In genomic region chr16:84596161-84596560, GRCh38 we compare ENCODE assay signal across 18 cellular contexts. TPM values are rescaled to one million over a fixed set of nuclear protein-coding genes. Genes with fewer than 3 reads are reported as not detected.
DNase-seq lines count a peak whose midpoint lies in the region; ATAC-seq, FAIRE-seq and TF ChIP-seq lines count a peak whose summit lies in the region.
"Had no signal": no experiment of that assay in that cellular context is flagged by ENCODE, and none has a peak within 500 bp of the region (broad histone marks: within the 10 kb centered on the region; RNA-seq: fewer than 3 reads in every experiment).

No MANE protein-coding gene starts in this region.

- H3K9me1 ChIP-seq in IMR-90 (ENCODE audit: insufficient read depth, low read length) = peaks cover 56% of the 10 kb centered on the region

- no peak overlapping the region for H4K91ac ChIP-seq in IMR-90 (ENCODE audit: insufficient read depth, low read depth, low read length)

- no peak overlapping the region for H3K56ac ChIP-seq in IMR-90 (ENCODE audit: extremely low read depth, insufficient read depth, low read length)

- no peak for TF ChIP-seq CTCF in IMR-90 (conservative IDR thresholded peaks at IDR 0.05; ENCODE audit: low read depth, low read length)
- no peak for TF ChIP-seq CTCF in neutrophil (IDR thresholded peaks at IDR 0.05)

- no peak overlapping the region for H2AK5ac ChIP-seq in IMR-90 (ENCODE audit: low read depth, low read length)

- peaks cover 38% of the 10 kb centered on the region for H3K4me1 ChIP-seq in IMR-90 (ENCODE audit: control insufficient read depth, insufficient read depth, low read length)
- peaks cover 84 to 92% of the 10 kb centered on the region in 2 experiments for H3K4me1 ChIP-seq in neutrophil (ENCODE audit: control insufficient read depth in 1 of 2, insufficient read depth in 1 of 2, low read depth in 1 of 2, low read length in 1 of 2)

- H3K23ac ChIP-seq in IMR-90 (ENCODE audit: low read depth, low read length) = no peak overlapping the region

- no peak for TF ChIP-seq POLR2A in IMR-90 (IDR thresholded peaks at IDR 0.05; ENCODE audit: low read depth, low read length)
- no peak for TF ChIP-seq POLR2A in GM12891 (IDR thresholded peaks at IDR 0.05; ENCODE audit: low read depth, low read length)

- no peaks in the 10 kb centered on the region for H3K9me3 ChIP-seq in IMR-90 (ENCODE audit: control insufficient read depth, insufficient read depth, low read length)
- H3K9me3 ChIP-seq in neutrophil = no peaks in the 10 kb centered on the region
- H3K9me3 ChIP-seq: upper lobe of left lung had no signal

- H3K14ac ChIP-seq in IMR-90 (replicated peaks; ENCODE audit: low read depth, low read length) = no peak overlapping the region

- H4K20me1 ChIP-seq in IMR-90 (ENCODE audit: insufficient read depth, low read length) = peaks cover 92% of the 10 kb centered on the region

- CTCF ChIA-PET in activated CD4-positive, alpha-beta T cell treated with anti-CD3 and anti-CD28 coated beads, Interleukin-2, amount 10 ng/mL, durations not matched to agents 7 days and 5 days (lab: Charles Lee) = interaction anchor here (1.0 kb wide), 1 partner anchor 12 kb away, joined by 3 read pairs; no protein-coding TSS in a partner anchor
- CTCF ChIA-PET in IMR-90 (lab: Yijun Ruan, JAX) = no interaction called here

- intact Hi-C loops in IMR-90 (cut with micrococcal nuclease) = loop anchor here (5.0 kb wide), 1 partner anchor 64 kb away; no protein-coding TSS in a partner anchor

- no peaks in the 10 kb centered on the region for H3K9me3 Mint-ChIP-seq in activated CD4-positive, alpha-beta T cell treated with anti-CD3 and anti-CD28 coated beads, Interleukin-2, amount 10 ng/mL, durations not matched to agents 7 days and 5 days
- no peaks in the 10 kb centered on the region for H3K9me3 Mint-ChIP-seq in activated T-helper 17 cell treated with anti-CD3 and anti-CD28 coated beads, Interleukin-2, amount 50 U/mL, for 72 hours

- H3K9ac ChIP-seq in IMR-90 (ENCODE audit: low read depth, low read length) = no peak overlapping the region
- H3K9ac ChIP-seq: parathyroid adenoma had no signal

- H2BK20ac ChIP-seq in IMR-90 (ENCODE audit: low read depth, low read length) = no peak overlapping the region

- no peak overlapping the region for H3K27ac ChIP-seq in IMR-90 (ENCODE audit: insufficient read depth, low read length)
- H3K27ac ChIP-seq in neutrophil = peak overlapping the region; percentile 93
- H3K27ac ChIP-seq: parathyroid adenoma had no signal

- peak overlapping the region; percentile 86 for H3K27ac Mint-ChIP-seq in activated CD4-positive, alpha-beta T cell treated with anti-CD3 and anti-CD28 coated beads, Interleukin-2, amount 10 ng/mL, durations not matched to agents 7 days and 5 days
- H3K27ac Mint-ChIP-seq in activated T-helper 17 cell treated with anti-CD3 and anti-CD28 coated beads, Interleukin-2, amount 50 U/mL, for 72 hours = peak overlapping the region; percentile 96

- POLR2A ChIA-PET in activated CD4-positive, alpha-beta T cell treated with anti-CD3 and anti-CD28 coated beads, Interleukin-2, amount 10 ng/mL, durations not matched to agents 7 days and 5 days (lab: Charles Lee) = no interaction called here
- POLR2A ChIA-PET in IMR-90 (lab: Charles Lee; ENCODE audit: unreplicated experiment) = no interaction called here

- no peak for FAIRE-seq in GM12891 (lab: Jason Lieb, UNC)
- FAIRE-seq: astrocyte had no signal

- H4K5ac ChIP-seq in IMR-90 (ENCODE audit: low read depth, low read length) = no peak overlapping the region

- H3K36me3 ChIP-seq in IMR-90 (ENCODE audit: control insufficient read depth, insufficient read depth, low read length) (peaks cover 27% of the 10 kb centered on the region), neutrophil (peaks cover 35% of the 10 kb centered on the region)
- H3K36me3 ChIP-seq: upper lobe of left lung had no signal

- H3K4me1 Mint-ChIP-seq in activated CD4-positive, alpha-beta T cell treated with anti-CD3 and anti-CD28 coated beads, Interleukin-2, amount 10 ng/mL, durations not matched to agents 7 days and 5 days = peaks cover 87% of the 10 kb centered on the region
- peaks cover 57% of the 10 kb centered on the region for H3K4me1 Mint-ChIP-seq in activated T-helper 17 cell treated with anti-CD3 and anti-CD28 coated beads, Interleukin-2, amount 50 U/mL, for 72 hours

- H3K4me3 Mint-ChIP-seq in activated CD4-positive, alpha-beta T cell treated with anti-CD3 and anti-CD28 coated beads, Interleukin-2, amount 10 ng/mL, durations not matched to agents 7 days and 5 days = peak overlapping the region; percentile 78
- peak overlapping the region; percentile 98 for H3K4me3 Mint-ChIP-seq in activated T-helper 17 cell treated with anti-CD3 and anti-CD28 coated beads, Interleukin-2, amount 50 U/mL, for 72 hours

- no peak overlapping the region for H3K18ac ChIP-seq in IMR-90 (ENCODE audit: low read depth, low read length)

- H2BK120ac ChIP-seq in IMR-90 (ENCODE audit: low read depth, low read length) = no peak overlapping the region

- ATAC-seq in IMR-90 (ENCODE audit: low read depth) = no peak
- ATAC-seq in activated T-helper 17 cell treated with anti-CD3 and anti-CD28 coated beads, Interleukin-2, amount 50 U/mL, for 72 hours (replicated peaks) = no peak
- ATAC-seq: activated CD4-positive, CD25-positive, alpha-beta regulatory T cell treated with anti-CD3 and anti-CD28 coated beads, Interleukin-2, amount 50 U/mL, for 24 hours; left lobe of liver had no signal

- H2BK15ac ChIP-seq in IMR-90 (ENCODE audit: low read depth, low read length) = no peak overlapping the region

- H3K36me3 Mint-ChIP-seq in activated CD4-positive, alpha-beta T cell treated with anti-CD3 and anti-CD28 coated beads, Interleukin-2, amount 10 ng/mL, durations not matched to agents 7 days and 5 days (ENCODE audit: low read depth) = peaks cover 77% of the 10 kb centered on the region
- peaks cover 51% of the 10 kb centered on the region for H3K36me3 Mint-ChIP-seq in activated T-helper 17 cell treated with anti-CD3 and anti-CD28 coated beads, Interleukin-2, amount 50 U/mL, for 72 hours (ENCODE audit: low read depth)

- no peak overlapping the region for H4K8ac ChIP-seq in IMR-90 (ENCODE audit: low read depth in 2 of 2, low read length in 2 of 2)

- TF ChIP-seq RAD21 in IMR-90 (IDR thresholded peaks at IDR 0.05; ENCODE audit: low read length) = no peak

- no peak overlapping the region for H3K4ac ChIP-seq in IMR-90 (ENCODE audit: low read depth, low read length)

- H3K27me3 ChIP-seq in IMR-90 (ENCODE audit: control insufficient read depth, insufficient read depth, low read length) (no peaks in the 10 kb centered on the region), neutrophil (no peaks in the 10 kb centered on the region)
- H3K27me3 ChIP-seq: upper lobe of left lung had no signal

- in situ Hi-C loops in IMR-90 (cut with MboI; ENCODE audit: low sequenced_read_pairs) = no loop called here

- dilution Hi-C loops in IMR-90 (cut with HindIII; ENCODE audit: low sequenced_read_pairs, unreplicated experiment) = no loop called here

- H2BK5ac ChIP-seq in IMR-90 (ENCODE audit: low read depth, low read length, poor library complexity, severe bottlenecking) = peak overlapping the region; percentile 15

- no peak overlapping the region for H3K4me3 ChIP-seq in IMR-90 (ENCODE audit: insufficient read depth, low read depth, low read length)
- H3K4me3 ChIP-seq in neutrophil (ENCODE audit: low read depth in 1 of 2, low read length in 1 of 2) = peak overlapping the region; percentile 80 to 92
- H3K4me3 ChIP-seq: upper lobe of left lung had no signal

- DNase-seq in activated CD4-positive, alpha-beta T cell treated with anti-CD3 and anti-CD28 coated beads, Interleukin-2, amount 10 ng/mL, durations not matched to agents 7 days and 5 days = no peak
- no peak for DNase-seq in activated CD4-positive, alpha-beta T cell treated with anti-CD3 and anti-CD28 coated beads for 48 hours
- no peak for DNase-seq in IMR-90
- no peak for DNase-seq in GM12891 (ENCODE audit: insufficient read length, low spot score)
- no peak for DNase-seq in AG20443 (ENCODE audit: low spot score)
- DNase-seq in NOMO-1 treated with DMSO at 0.1 percent for 48 hours (lab: John Stamatoyannopoulos, UW; ENCODE audit: unreplicated experiment) = no peak
- DNase-seq: foreskin melanocyte; NCI-H1417 treated with DMSO at 0.1 percent for 48 hours; NCI-H2171; NCI-H82; stimulated activated CD4-positive, alpha-beta T cell treated with anti-CD3 and anti-CD28 coated beads, Interleukin-4, amount 100 ng/mL, for 4 hours; upper lobe of left lung had no signal

- H2AFZ ChIP-seq in IMR-90 (replicated peaks; ENCODE audit: low read length, poor library complexity) = no peak overlapping the region
- H2AFZ ChIP-seq: parathyroid adenoma had no signal

- BruUV-seq in IMR-90 (replicated peaks; lab: Mats Ljungman, UMichigan) = no TSS peak

- no peak overlapping the region for H3K4me2 ChIP-seq in IMR-90 (ENCODE audit: low read depth, low read length)

- H3K79me1 ChIP-seq in IMR-90 (ENCODE audit: low read depth in 1 of 2, low read length in 2 of 2) = peaks cover 29 to 86% of the 10 kb centered on the region in 2 experiments

- H2AK9ac ChIP-seq in IMR-90 (replicated peaks; ENCODE audit: low read depth, low read length, poor library complexity) = no peak overlapping the region

- no peaks in the 10 kb centered on the region for H3K27me3 Mint-ChIP-seq in activated CD4-positive, alpha-beta T cell treated with anti-CD3 and anti-CD28 coated beads, Interleukin-2, amount 10 ng/mL, durations not matched to agents 7 days and 5 days
- no peaks in the 10 kb centered on the region for H3K27me3 Mint-ChIP-seq in activated T-helper 17 cell treated with anti-CD3 and anti-CD28 coated beads, Interleukin-2, amount 50 U/mL, for 72 hours

TF ChIP-seq in GM12891, 5 proteins besides CTCF, POLR2A, EP300 and RAD21 (continues in another document):
- TF ChIP-seq PAX5 (IDR thresholded peaks at IDR 0.05; ENCODE audit: insufficient read depth, low read length, severe bottlenecking) = no peak

RNA-seq across cellular contexts. Expression of gene COTL1, which starts 21.7 kb away (rescaled TPM):
- total RNA-seq in activated CD4-positive, alpha-beta T cell treated with anti-CD3 and anti-CD28 coated beads, Interleukin-2, amount 10 ng/mL, durations not matched to agents 7 days and 5 days = 100 to 1,000 TPM; 780 to 845 TPM
- 144 and 166 TPM in 2 replicates for total RNA-seq in IMR-90 (2012; rRNA removed)
- 258 and 270 TPM in 2 replicates for polyA plus RNA-seq in IMR-90 (2012; rRNA removed)
- 343 and 372 TPM in 2 replicates for polyA plus RNA-seq in IMR-90 (2012; cell fraction: cytosol; rRNA removed)
- polyA plus RNA-seq in IMR-90 (2012; cell fraction: nucleus; rRNA removed; ENCODE audit: low replicate concordance) = 158 and 196 TPM in 2 replicates
- 100 to 1,000 TPM; 250 to 505 TPM for total RNA-seq in activated T-helper 17 cell treated with anti-CD3 and anti-CD28 coated beads, Interleukin-2, amount 50 U/mL, for 72 hours
- 283 TPM for polyA plus RNA-seq in GM12891 (2012; ENCODE audit: low read depth, missing spikeins)

RNA-seq across cellular contexts. Expression of gene KLHL36, which starts 52.1 kb away (rescaled TPM):
- 10 to 100 TPM; 37.5 to 46.2 TPM for total RNA-seq in activated CD4-positive, alpha-beta T cell treated with anti-CD3 and anti-CD28 coated beads, Interleukin-2, amount 10 ng/mL, durations not matched to agents 7 days and 5 days
- total RNA-seq in IMR-90 (2012; rRNA removed) = 45.9 and 50.3 TPM in 2 replicates
- polyA plus RNA-seq in IMR-90 (2012; rRNA removed) = 46.3 and 48.9 TPM in 2 replicates
- polyA plus RNA-seq in IMR-90 (2012; cell fraction: cytosol; rRNA removed) = 23.9 and 49.3 TPM in 2 replicates
- polyA plus RNA-seq in IMR-90 (2012; cell fraction: nucleus; rRNA removed; ENCODE audit: low replicate concordance) = 99.5 and 176 TPM in 2 replicates
- total RNA-seq in activated T-helper 17 cell treated with anti-CD3 and anti-CD28 coated beads, Interleukin-2, amount 50 U/mL, for 72 hours = 10 to 100 TPM; 52.3 to 65.5 TPM
- 18.6 TPM for polyA plus RNA-seq in GM12891 (2012; ENCODE audit: low read depth, missing spikeins)
